11 cellular contexts compared by ENCODE assay signal in the genomic region with DNA sequence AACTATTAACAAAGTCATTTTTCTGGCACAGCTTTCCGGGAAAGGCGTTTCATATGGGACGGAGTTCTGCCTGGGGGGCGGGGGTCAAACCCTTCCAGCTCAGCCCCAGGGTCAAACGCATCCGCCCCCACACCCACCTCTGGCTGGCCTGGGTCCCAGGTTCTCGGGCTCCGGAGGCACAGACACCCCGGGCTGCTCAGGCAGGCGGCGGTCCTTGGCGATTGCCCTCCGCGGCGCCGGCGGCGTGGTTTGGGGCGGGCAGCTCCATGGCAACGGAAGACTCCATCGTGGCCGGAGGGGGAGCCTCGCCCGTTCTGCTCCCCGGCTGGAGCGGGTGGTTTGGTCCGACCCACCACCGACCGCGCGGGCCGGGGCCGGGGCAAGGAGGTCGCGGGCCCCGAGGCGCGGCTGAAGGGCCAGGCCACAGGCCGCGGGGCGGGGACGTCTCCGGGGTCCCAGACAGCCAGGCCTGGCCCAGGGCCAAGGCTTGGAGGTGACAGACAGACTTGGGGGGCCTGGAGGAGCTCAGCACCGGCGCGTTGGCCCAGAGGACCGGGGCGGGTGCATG. TPM values are rescaled to one million over a fixed set of nuclear protein-coding genes. Genes with fewer than 3 reads are reported as not detected.
DNase-seq lines count a peak whose midpoint lies in the region; ATAC-seq and TF ChIP-seq lines count a peak whose summit lies in the region.
"Had no signal": no experiment of that assay in that cellular context is flagged by ENCODE, and none has a peak within 500 bp of the region (broad histone marks: within the 10 kb centered on the region; RNA-seq: fewer than 3 reads in every experiment).

CFAP74 (minus strand) TSS at position 223 of the 568 bp plus-strand sequence. CDS start 12,830 bp downstream, outside the sequence.

- no peaks in the 10 kb centered on the region for H4K20me1 ChIP-seq in H9 (ENCODE audit: control insufficient read depth, insufficient read depth, insufficient read length)

- no peak within 1 kb of the TSS for H4K5ac ChIP-seq in H9 (ENCODE audit: insufficient read length, low read depth, low read length)

- no peak for TF ChIP-seq CTCF in AG04450 (IDR thresholded peaks at IDR 0.05; ENCODE audit: low read depth, low read length)
- TF ChIP-seq CTCF in H9 (conservative IDR thresholded peaks at IDR 0.05) = no peak
- no peak for TF ChIP-seq CTCF in CD4-positive, alpha-beta T cell (IDR thresholded peaks at IDR 0.05)

- H3K9ac ChIP-seq in H9 (ENCODE audit: extremely low read depth, insufficient read length, low read length) = no peak within 1 kb of the TSS

- no peak within 1 kb of the TSS for H2BK20ac ChIP-seq in H9 (ENCODE audit: low read depth, low read length, poor library complexity, severe bottlenecking)

- H3K4me2 ChIP-seq in H9 (ENCODE audit: insufficient read depth, insufficient read length, low read length) = peak within 1 kb of the TSS; percentile 26

- peak within 1 kb of the TSS; percentile 52 to 74 for H3K4me3 Mint-ChIP-seq in H9
- H3K4me3 Mint-ChIP-seq in CD4-positive, alpha-beta T cell = no peak within 1 kb of the TSS
- H3K4me3 Mint-ChIP-seq: activated CD8-positive, alpha-beta memory T cell treated with anti-CD3 and anti-CD28 coated beads, Interleukin-2, amount 10 ng/mL, durations not matched to agents 7 days and 5 days had no signal

- H3K27me3 ChIP-seq in AG04450 (ENCODE audit: control insufficient read depth, insufficient read depth, low read length) = peaks cover 23% of the 10 kb centered on the region
- no peaks in the 10 kb centered on the region for H3K27me3 ChIP-seq in H9 (ENCODE audit: insufficient read depth, low read length)
- peaks cover 28% of the 10 kb centered on the region for H3K27me3 ChIP-seq in CD4-positive, alpha-beta T cell (ENCODE audit: control insufficient read depth, insufficient read depth, low read length)

- H4K91ac ChIP-seq in H9 (ENCODE audit: insufficient read length, low read depth, low read length) = no peak within 1 kb of the TSS

- H3K18ac ChIP-seq in H9 (ENCODE audit: insufficient read length, low read depth, low read length) = no peak within 1 kb of the TSS

- CTCF ChIA-PET in AG04450 (lab: Charles Lee) = interaction anchor here (1.6 kb wide), 1 partner anchor 41 kb away, joined by 6 read pairs; no protein-coding TSS in a partner anchor
- CTCF ChIA-PET in CD4-positive, alpha-beta T cell (lab: Charles Lee) = no interaction called here

- no peak within 1 kb of the TSS for H2BK15ac ChIP-seq in H9 (ENCODE audit: low read depth, low read length)

- no peak within 1 kb of the TSS for H3T11ph ChIP-seq in H9 (ENCODE audit: low read length)

- ATAC-seq in left colon (peak; percentile 58), GM21360 (IDR thresholded peaks at IDR 0.05; ENCODE audit: unreplicated experiment) (no peak), GM18511 (IDR thresholded peaks at IDR 0.05; ENCODE audit: unreplicated experiment) (no peak)
- no peak for ATAC-seq in CD4-positive, alpha-beta T cell (ENCODE audit: poor library complexity)
- ATAC-seq: activated CD8-positive, alpha-beta memory T cell treated with anti-CD3 and anti-CD28 coated beads, Interleukin-2, amount 10 ng/mL, durations not matched to agents 7 days and 5 days had no signal

- H3K27me3 Mint-ChIP-seq in H9 (ENCODE audit: low read depth) = peaks cover 15% of the 10 kb centered on the region
- peaks cover 55% of the 10 kb centered on the region for H3K27me3 Mint-ChIP-seq in CD4-positive, alpha-beta T cell

- no peak within 1 kb of the TSS for H2BK12ac ChIP-seq in H9 (ENCODE audit: insufficient read length, low read depth, low read length)

- H2BK5ac ChIP-seq in H9 (ENCODE audit: insufficient read length, low read length) = no peak within 1 kb of the TSS

- no peaks in the 10 kb centered on the region for H3K9me3 Mint-ChIP-seq in H9
- no peaks in the 10 kb centered on the region for H3K9me3 Mint-ChIP-seq in CD4-positive, alpha-beta T cell

- POLR2A ChIA-PET in AG04450 (lab: Yijun Ruan, JAX) = no interaction called here
- POLR2A ChIA-PET in CD4-positive, alpha-beta T cell (lab: Charles Lee) = no interaction called here

- no peaks in the 10 kb centered on the region for H3K4me1 ChIP-seq in H9 (ENCODE audit: insufficient read depth, low read length)
- H3K4me1 ChIP-seq: uterus had no signal

- H3K79me2 ChIP-seq in H9 (ENCODE audit: insufficient read depth, low read length) = no peaks in the 10 kb centered on the region

- H4K8ac ChIP-seq in H9 (replicated peaks; ENCODE audit: insufficient read length, low read depth, low read length) = no peak within 1 kb of the TSS

- no peaks in the 10 kb centered on the region for H3K79me1 ChIP-seq in H9 (ENCODE audit: insufficient read depth, low read depth, low read length, poor library complexity, severe bottlenecking)

- intact Hi-C loops in left colon (cut with DNase I, micrococcal nuclease) = no loop called here
- intact Hi-C loops in CD4-positive, alpha-beta T cell (cut with DNase I, micrococcal nuclease) = no loop called here

- H3K4me3 ChIP-seq in AG04450 (ENCODE audit: low read depth, low read length) = 0 out of 2 replicates have a peak within 1 kb of the TSS, but pooled peaks have one; percentile 22
- H3K4me3 ChIP-seq: uterus had no signal

- H2BK120ac ChIP-seq in H9 (ENCODE audit: low read depth, low read length, poor library complexity, severe bottlenecking) = no peak within 1 kb of the TSS

- no peak within 1 kb of the TSS for H2AFZ ChIP-seq in H9 (ENCODE audit: low read length)

- peaks cover 7 to 11% of the 10 kb centered on the region in 2 experiments for H3K4me1 Mint-ChIP-seq in H9
- no peaks in the 10 kb centered on the region for H3K4me1 Mint-ChIP-seq in CD4-positive, alpha-beta T cell (ENCODE audit: low read depth)
- H3K4me1 Mint-ChIP-seq: activated CD8-positive, alpha-beta memory T cell treated with anti-CD3 and anti-CD28 coated beads, Interleukin-2, amount 10 ng/mL, durations not matched to agents 7 days and 5 days had no signal

- H3K23me2 ChIP-seq in H9 (ENCODE audit: insufficient read length, low read depth, low read length, poor library complexity, severe bottlenecking) = peaks cover 6% of the 10 kb centered on the region

- H2AK5ac ChIP-seq in H9 (ENCODE audit: insufficient read length, low read length) = no peak within 1 kb of the TSS

- H3K27ac ChIP-seq in AG04450 (ENCODE audit: low read depth, low read length) (no peak within 1 kb of the TSS), H9 (ENCODE audit: insufficient read length, low read depth, low read length) (no peak within 1 kb of the TSS)
- H3K27ac ChIP-seq in CD4-positive, alpha-beta T cell (ENCODE audit: low read depth, low read length) = no peak within 1 kb of the TSS
- H3K27ac ChIP-seq: uterus had no signal

- no peak within 1 kb of the TSS for H3K56ac ChIP-seq in H9 (ENCODE audit: insufficient read length, low read depth, low read length)

- WGBS in H9 (ENCODE audit: extremely low coverage, insufficient read length, low lambda C conversion rate) = no CpG with 5 or more reads among the region's 48 CpGs

- no peak within 1 kb of the TSS for H3K23ac ChIP-seq in H9 (ENCODE audit: insufficient read length, low read depth, low read length)

- H3K36me3 Mint-ChIP-seq in H9 (ENCODE audit: insufficient read depth in 1 of 3, low read depth in 3 of 3) = no peaks in the 10 kb centered on the region
- H3K36me3 Mint-ChIP-seq in CD4-positive, alpha-beta T cell (ENCODE audit: low read depth) = no peaks in the 10 kb centered on the region
- H3K36me3 Mint-ChIP-seq: activated CD8-positive, alpha-beta memory T cell treated with anti-CD3 and anti-CD28 coated beads, Interleukin-2, amount 10 ng/mL, durations not matched to agents 7 days and 5 days had no signal

- H3K14ac ChIP-seq in H9 (ENCODE audit: insufficient read depth, low read length) = no peak within 1 kb of the TSS

- no peak within 1 kb of the TSS for H3K27ac Mint-ChIP-seq in H9
- no peak within 1 kb of the TSS for H3K27ac Mint-ChIP-seq in CD4-positive, alpha-beta T cell
- H3K27ac Mint-ChIP-seq: activated CD8-positive, alpha-beta memory T cell treated with anti-CD3 and anti-CD28 coated beads, Interleukin-2, amount 10 ng/mL, durations not matched to agents 7 days and 5 days had no signal

- no peaks in the 10 kb centered on the region for H3K9me3 ChIP-seq in AG04450 (ENCODE audit: control insufficient read depth, insufficient read depth, low read length)
- no peaks in the 10 kb centered on the region for H3K9me3 ChIP-seq in H9 (ENCODE audit: control insufficient read depth, low read depth, low read length)
- no peaks in the 10 kb centered on the region for H3K9me3 ChIP-seq in CD4-positive, alpha-beta T cell (ENCODE audit: control insufficient read depth, low read length)
- H3K9me3 ChIP-seq: uterus had no signal

- H3K4ac ChIP-seq in H9 (ENCODE audit: low read depth, low read length) = no peak within 1 kb of the TSS

- DNase-seq in AG04450 (ENCODE audit: low read depth, low spot score) (no peak), H9 (peak; percentile 87), astrocyte of the hippocampus (ENCODE audit: low read depth, low spot score) (peak; percentile 85), left colon (peak in 1 of 2 donors; percentile 24), globus pallidus (ENCODE audit: low spot score) (no peak)
- no peak for DNase-seq in CD4-positive, alpha-beta T cell
- DNase-seq: activated CD8-positive, alpha-beta memory T cell treated with anti-CD3 and anti-CD28 coated beads, Interleukin-2, amount 10 ng/mL, durations not matched to agents 7 days and 5 days; uterus had no signal

RNA-seq across cellular contexts. Expression of gene CFAP74, which starts in this region (rescaled TPM):
- polyA plus RNA-seq in AG04450 (2011; rRNA removed) = not detected in 2 replicates
- polyA minus RNA-seq in AG04450 (2011; rRNA and poly(A)+ RNA removed) = 0.05 TPM in 1 of 2 replicates, not detected in the other
- total RNA-seq in H9 (2021) = 0.28 and 0.44 TPM in 2 replicates
- total RNA-seq in left colon = not detected
- not detected for total RNA-seq in CD4-positive, alpha-beta T cell
- total RNA-seq: activated CD8-positive, alpha-beta memory T cell treated with anti-CD3 and anti-CD28 coated beads, Interleukin-2, amount 10 ng/mL, durations not matched to agents 7 days and 5 days; myocyte had no signal

Comparison
In these comparisons a context has a peak if more than half of its experiments do, and no peak if none do; other contexts are left out.
1. Peak in DNase-seq and H3K4me2 ChIP-seq in H9; RNA of the gene not detected or under 1 TPM.
2. Peak in ATAC-seq in left colon; RNA of the gene not detected or under 1 TPM.